15 cellular contexts compared by ENCODE assay signal in the genomic region with DNA sequence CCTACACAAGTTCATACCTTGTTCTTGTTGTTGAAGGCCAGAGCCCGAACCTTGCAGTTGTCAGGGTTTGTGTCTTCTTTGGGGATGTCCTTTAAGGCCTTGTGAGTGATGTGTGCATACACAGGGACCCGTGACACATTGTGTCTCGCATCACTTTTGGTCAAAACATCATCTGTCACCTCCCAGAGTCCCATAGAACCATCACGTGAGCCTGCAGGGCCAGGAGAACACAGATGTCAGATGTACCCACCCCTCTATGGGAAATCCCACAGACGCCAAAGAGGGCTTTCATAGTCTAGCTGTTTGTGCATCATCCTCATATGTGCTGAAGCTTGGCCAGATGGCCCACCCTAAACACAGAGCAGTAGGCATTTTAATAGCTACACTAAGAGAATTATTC.
DNase-seq lines count a peak whose midpoint lies in the region; ATAC-seq and TF ChIP-seq lines count a peak whose summit lies in the region.
"Had no signal": no experiment of that assay in that cellular context is flagged by ENCODE, and none has a peak within 500 bp of the region (broad histone marks: within the 10 kb centered on the region; RNA-seq: fewer than 3 reads in every experiment).

No MANE protein-coding gene starts in this region.

- DNase-seq in GM12865 (ENCODE audit: low read depth), result peak; percentile 46
- DNase-seq in NCI-H1694 treated with DMSO at 0.1 percent for 48 hours (lab: John Stamatoyannopoulos, UW), result peak; percentile 94
- DNase-seq in ecto neural progenitor cell (ENCODE audit: low spot score), result no peak
- DNase-seq in superior temporal gyrus (ENCODE audit: extremely low spot score), result no peak
- no peak for DNase-seq in HCEC 1CT
- DNase-seq in NCI-H2227 (lab: John Stamatoyannopoulos, UW; ENCODE audit: unreplicated experiment), result no peak
- DNase-seq: activated CD8-positive, alpha-beta memory T cell treated with anti-CD3 and anti-CD28 coated beads, Interleukin-2, amount 50 U/mL, for 48 hours; activated naive CD4-positive, alpha-beta T cell treated with anti-CD3 and anti-CD28 coated beads, Interleukin-2, amount 50 U/mL, for 16 hours; COR-L47; left ventricle myocardium superior; naive thymus-derived CD8-positive, alpha-beta T cell; trophoblast cell had no signal

- no peak for TF ChIP-seq CTCF in GM12865 (IDR thresholded peaks at IDR 0.05; ENCODE audit: insufficient read depth, low read depth, low read length, missing control alignments)

- no peak overlapping the region for H3K4me3 ChIP-seq in GM12865 (ENCODE audit: low read depth, low read length)
- H3K4me3 ChIP-seq: SK-N-MC had no signal

- peak; percentile 60 for ATAC-seq in GM19397 (IDR thresholded peaks at IDR 0.05; ENCODE audit: unreplicated experiment)
- ATAC-seq in HG02852 (IDR thresholded peaks at IDR 0.05; ENCODE audit: unreplicated experiment), result peak; percentile 55
- ATAC-seq: left ventricle myocardium superior; naive thymus-derived CD8-positive, alpha-beta T cell had no signal

Comparison
In these comparisons a context has a peak if more than half of its experiments do, and no peak if none do; other contexts are left out.
1. DNase-seq: peak in GM12865 (single experiment) and NCI-H1694 treated with DMSO at 0.1 percent for 48 hours (single experiment); none in ecto neural progenitor cell (single experiment), superior temporal gyrus (single experiment), HCEC 1CT (single experiment) and NCI-H2227 (single experiment).